In the genomic region with DNA sequence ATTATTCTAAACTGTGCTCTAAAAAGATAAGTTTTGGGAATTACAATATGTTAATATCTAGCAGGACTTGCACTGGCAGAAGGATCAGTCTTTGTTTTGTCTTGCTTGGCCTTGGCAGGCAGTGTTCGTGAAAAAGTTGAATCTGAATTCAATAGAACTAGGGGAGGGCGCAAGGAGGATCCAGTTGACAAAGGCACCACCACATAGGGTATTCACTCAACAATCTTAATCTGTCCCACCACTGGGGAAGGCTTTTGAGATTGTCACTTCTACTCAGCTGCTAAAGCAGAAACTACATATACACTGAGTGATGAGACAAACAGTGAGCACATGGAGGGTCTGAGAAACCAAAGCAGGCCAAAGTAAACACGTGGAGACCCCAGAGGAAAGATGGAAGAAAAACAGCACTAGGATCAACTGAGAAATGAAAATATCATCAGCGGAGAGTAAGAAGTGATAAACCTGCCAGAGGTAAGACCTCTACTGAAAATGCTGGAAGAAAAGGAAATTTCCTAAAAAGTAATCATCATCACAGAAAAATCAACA, we compare ENCODE assay signal across 1 cellular context.
TF ChIP-seq lines count a peak whose summit lies in the region.

No MANE protein-coding gene starts in this region.

TF ChIP-seq in endothelial cell of umbilical vein, 7 proteins besides CTCF, POLR2A, EP300 and RAD21:
- no peak for TF ChIP-seq EZH2 (IDR thresholded peaks at IDR 0.05; ENCODE audit: borderline replicate concordance, low read depth, low read length, severe bottlenecking)
- no peak for TF ChIP-seq MYC (IDR thresholded peaks at IDR 0.05; ENCODE audit: low read depth, low read length)
- TF ChIP-seq MAX (IDR thresholded peaks at IDR 0.05; ENCODE audit: insufficient read depth, insufficient read length), result no peak
- no peak for TF ChIP-seq POLR2AphosphoS5 (IDR thresholded peaks at IDR 0.05; ENCODE audit: insufficient read depth, low read depth, low read length)
- no peak for TF ChIP-seq JUN (IDR thresholded peaks at IDR 0.05; ENCODE audit: borderline replicate concordance, insufficient read depth, insufficient read length, low read depth)
- no peak for TF ChIP-seq GATA2 (IDR thresholded peaks at IDR 0.05; ENCODE audit: insufficient read depth, insufficient read length, low read depth, low read length)
- no peak for TF ChIP-seq FOS (IDR thresholded peaks at IDR 0.05; ENCODE audit: borderline replicate concordance, insufficient read depth, low read length)
